ENCODE assay signal across 26 cellular contexts in genomic region chr3:126315916-126316514, GRCh38. TPM values are rescaled to one million over a fixed set of nuclear protein-coding genes. Genes with fewer than 3 reads are reported as not detected.
DNase-seq lines count a peak whose midpoint lies in the region; ATAC-seq lines count a peak whose summit lies in the region.
"Had no signal": no experiment of that assay in that cellular context is flagged by ENCODE, and none has a peak within 500 bp of the region (broad histone marks: within the 10 kb centered on the region; RNA-seq: fewer than 3 reads in every experiment).

No MANE protein-coding gene starts in this region.

- no peaks in the 10 kb centered on the region for H3K9me3 Mint-ChIP-seq in stimulated activated effector memory CD8-positive, alpha-beta T cell treated with anti-CD3 and anti-CD28 coated beads, Interleukin-12 subunit alpha, Interleukin-12 subunit beta, amount 100 ng/mL, for 72 hours
- H3K9me3 Mint-ChIP-seq: activated CD4-positive, alpha-beta T cell treated with anti-CD3 and anti-CD28 coated beads, Interleukin-2, amount 10 ng/mL, durations not matched to agents 24 days and 14 days; activated T-cell treated with anti-CD3 and anti-CD28 coated beads, Interleukin-2, amount 50 U/mL, for 4 hours had no signal

- H3K79me2 ChIP-seq in mesendoderm (ENCODE audit: control insufficient read depth, insufficient read depth, low read length), result no peaks in the 10 kb centered on the region

- no peak overlapping the region for H3K9ac ChIP-seq in mesenchymal stem cell (ENCODE audit: low read length)
- H3K9ac ChIP-seq in mesendoderm (ENCODE audit: low read length), result no peak overlapping the region

- no peak overlapping the region for H2BK12ac ChIP-seq in mesenchymal stem cell (ENCODE audit: low read length in 2 of 2)

- H3K23ac ChIP-seq in mesenchymal stem cell (ENCODE audit: low read length in 2 of 2) (no peak overlapping the region), mesendoderm (ENCODE audit: low read length) (no peak overlapping the region)

- no peaks in the 10 kb centered on the region for H3K4me1 Mint-ChIP-seq in stimulated activated effector memory CD8-positive, alpha-beta T cell treated with anti-CD3 and anti-CD28 coated beads, Interleukin-12 subunit alpha, Interleukin-12 subunit beta, amount 100 ng/mL, for 72 hours
- H3K4me1 Mint-ChIP-seq: activated CD4-positive, alpha-beta T cell treated with anti-CD3 and anti-CD28 coated beads, Interleukin-2, amount 10 ng/mL, durations not matched to agents 24 days and 14 days; CD4-positive, alpha-beta memory T cell had no signal

- no peak overlapping the region for H4K5ac ChIP-seq in mesendoderm (ENCODE audit: low read length)

- H2AK5ac ChIP-seq in mesenchymal stem cell (ENCODE audit: low read length, severe bottlenecking), result no peak overlapping the region
- H2AK5ac ChIP-seq in mesendoderm (ENCODE audit: low read length), result no peak overlapping the region

- no peak overlapping the region for H3K4me3 ChIP-seq in mesenchymal stem cell (ENCODE audit: insufficient read depth in 1 of 2, low read depth in 1 of 2, low read length in 2 of 2)
- H3K4me3 ChIP-seq in mesendoderm (ENCODE audit: low read length), result no peak overlapping the region
- H3K4me3 ChIP-seq: heart left ventricle, skin epidermis had no signal

- H3K14ac ChIP-seq in mesenchymal stem cell (ENCODE audit: low read length in 2 of 2), result no peak overlapping the region

- no peak overlapping the region for H3K4me3 Mint-ChIP-seq in stimulated activated effector memory CD8-positive, alpha-beta T cell treated with anti-CD3 and anti-CD28 coated beads, Interleukin-12 subunit alpha, Interleukin-12 subunit beta, amount 100 ng/mL, for 72 hours
- H3K4me3 Mint-ChIP-seq: activated CD4-positive, alpha-beta T cell treated with anti-CD3 and anti-CD28 coated beads, Interleukin-2, amount 10 ng/mL, durations not matched to agents 24 days and 14 days; activated T-cell treated with anti-CD3 and anti-CD28 coated beads, Interleukin-2, amount 50 U/mL, for 4 hours; brain; CD4-positive, alpha-beta memory T cell had no signal

- H3K27me3 ChIP-seq in mesenchymal stem cell (ENCODE audit: control insufficient read depth in 1 of 2, insufficient read depth in 1 of 2, low read length in 2 of 2) (peaks cover 5 to 8% of the 10 kb centered on the region in 2 experiments), mesendoderm (ENCODE audit: insufficient read depth, low read length, poor library complexity) (no peaks in the 10 kb centered on the region)
- H3K27me3 ChIP-seq: heart left ventricle had no signal

- H3K18ac ChIP-seq in mesenchymal stem cell (ENCODE audit: low read depth in 1 of 2, low read length in 2 of 2) (no peak overlapping the region), mesendoderm (ENCODE audit: low read length) (no peak overlapping the region)

- ATAC-seq in stimulated activated effector memory CD8-positive, alpha-beta T cell treated with anti-CD3 and anti-CD28 coated beads, Interleukin-12 subunit alpha, Interleukin-12 subunit beta, amount 100 ng/mL, for 72 hours, result peak; percentile 9
- ATAC-seq: activated T-cell treated with anti-CD3 and anti-CD28 coated beads, Interleukin-2, amount 50 U/mL, for 4 hours had no signal

- H4K8ac ChIP-seq in mesenchymal stem cell (ENCODE audit: low read length) (no peak overlapping the region), mesendoderm (ENCODE audit: low read depth, low read length) (no peak overlapping the region)

- peak overlapping the region; percentile 53 for H4K91ac ChIP-seq in mesenchymal stem cell (ENCODE audit: low read length)

- no peaks in the 10 kb centered on the region for H3K79me1 ChIP-seq in mesenchymal stem cell (replicated peaks; ENCODE audit: low read length, poor library complexity, severe bottlenecking)
- H3K79me1 ChIP-seq in mesendoderm (ENCODE audit: low read length), result no peaks in the 10 kb centered on the region

- no peaks in the 10 kb centered on the region for H3K36me3 Mint-ChIP-seq in stimulated activated effector memory CD8-positive, alpha-beta T cell treated with anti-CD3 and anti-CD28 coated beads, Interleukin-12 subunit alpha, Interleukin-12 subunit beta, amount 100 ng/mL, for 72 hours
- H3K36me3 Mint-ChIP-seq: brain; CD4-positive, alpha-beta memory T cell had no signal

- no peak overlapping the region for H3K56ac ChIP-seq in mesendoderm (ENCODE audit: low read length)

- no peak overlapping the region for H2BK120ac ChIP-seq in mesenchymal stem cell (ENCODE audit: low read depth, low read length)
- H2BK120ac ChIP-seq in mesendoderm (ENCODE audit: low read depth, low read length), result no peak overlapping the region

- no peak overlapping the region for H2AFZ ChIP-seq in mesenchymal stem cell (ENCODE audit: low read depth, low read length)

- WGBS in mesenchymal stem cell, result 83% methylated on average over 16 of the region's 16 CpGs
- WGBS in mesendoderm (ENCODE audit: extremely low coverage, insufficient coverage, low lambda C conversion rate), result no CpG with 5 or more reads among the region's 16 CpGs

- no peak overlapping the region for H3K4ac ChIP-seq in mesenchymal stem cell (ENCODE audit: low read depth in 1 of 2, low read length in 2 of 2)
- no peak overlapping the region for H3K4ac ChIP-seq in mesendoderm (ENCODE audit: low read depth, low read length)

- H3K27ac ChIP-seq in mesenchymal stem cell (ENCODE audit: low read length, poor library complexity, severe bottlenecking) (no peak overlapping the region), mesendoderm (ENCODE audit: low read depth, low read length) (no peak overlapping the region)
- H3K27ac ChIP-seq: epithelial cell of prostate, heart left ventricle, skin epidermis, WERI-Rb-1 had no signal

- no peak overlapping the region for H3K4me2 ChIP-seq in mesenchymal stem cell (ENCODE audit: low read length, poor library complexity, severe bottlenecking)
- H3K4me2 ChIP-seq in mesendoderm (ENCODE audit: low read length), result no peak overlapping the region

- H3K4me1 ChIP-seq in mesenchymal stem cell (ENCODE audit: control insufficient read depth, insufficient read depth, low read depth, low read length), result no peaks in the 10 kb centered on the region
- H3K4me1 ChIP-seq in mesendoderm (ENCODE audit: control insufficient read depth, low read depth, low read length), result no peaks in the 10 kb centered on the region
- H3K4me1 ChIP-seq: heart left ventricle had no signal

- peak; percentile 35 for DNase-seq in AG08396 (ENCODE audit: low spot score)
- peak; percentile 22 for DNase-seq in astrocyte of the hippocampus (ENCODE audit: low read depth, low spot score)
- no peak for DNase-seq in mesenchymal stem cell
- DNase-seq in stimulated activated effector memory CD8-positive, alpha-beta T cell treated with anti-CD3 and anti-CD28 coated beads, Interleukin-12 subunit alpha, Interleukin-12 subunit beta, amount 100 ng/mL, for 72 hours (ENCODE audit: low spot score in 2 of 2), result peak in 1 of 2 donors; percentile 18
- DNase-seq in mesendoderm, result no peak
- no peak for DNase-seq in occipital lobe (lab: John Stamatoyannopoulos, UW)
- DNase-seq in HUDEP-2 (lab: John Stamatoyannopoulos, UW; ENCODE audit: unreplicated experiment in 76 of 76), result no peak
- DNase-seq in NCI-H187 treated with DMSO at 0.1 percent for 48 hours (lab: John Stamatoyannopoulos, UW), result no peak
- DNase-seq: activated T-cell treated with anti-CD3 and anti-CD28 coated beads, Interleukin-2, amount 50 U/mL, for 4 hours; AML-193; CD4-positive, alpha-beta memory T cell; EL; foreskin fibroblast; NCI-H1092 treated with DMSO at 0.1 percent for 48 hours; NCI-H1930; NCI-H524; retina; SHP77 treated with DMSO at 0.1 percent for 48 hours; SW 1271; T1000; WERI-Rb-1 had no signal

- H3K36me3 ChIP-seq in mesenchymal stem cell (ENCODE audit: control insufficient read depth in 1 of 2, insufficient read depth in 2 of 2, low read depth in 1 of 2, low read length in 2 of 2) (no peaks in the 10 kb centered on the region), mesendoderm (ENCODE audit: control insufficient read depth, insufficient read depth, low read length) (no peaks in the 10 kb centered on the region)
- H3K36me3 ChIP-seq: heart left ventricle, WERI-Rb-1 had no signal

- no peaks in the 10 kb centered on the region for H3K9me3 ChIP-seq in mesenchymal stem cell (ENCODE audit: control insufficient read depth, low read length)

- H2BK15ac ChIP-seq in mesenchymal stem cell (ENCODE audit: low read depth, poor library complexity, severe bottlenecking) (no peak overlapping the region), mesendoderm (replicated peaks; ENCODE audit: low read depth) (no peak overlapping the region)

- H2BK5ac ChIP-seq in mesenchymal stem cell (ENCODE audit: low read depth, low read length, poor library complexity, severe bottlenecking), result no peak overlapping the region
- no peak overlapping the region for H2BK5ac ChIP-seq in mesendoderm (ENCODE audit: low read length)

- no peak overlapping the region for H3K27ac Mint-ChIP-seq in stimulated activated effector memory CD8-positive, alpha-beta T cell treated with anti-CD3 and anti-CD28 coated beads, Interleukin-12 subunit alpha, Interleukin-12 subunit beta, amount 100 ng/mL, for 72 hours
- H3K27ac Mint-ChIP-seq: activated CD4-positive, alpha-beta T cell treated with anti-CD3 and anti-CD28 coated beads, Interleukin-2, amount 10 ng/mL, durations not matched to agents 24 days and 14 days; CD4-positive, alpha-beta memory T cell had no signal

RNA-seq across cellular contexts. Expression of gene KLF15, which starts 41.2 kb away (rescaled TPM):
- polyA plus RNA-seq in mesenchymal stem cell (2013, experiment 1 of 2), result 0.84 TPM
- polyA plus RNA-seq in mesenchymal stem cell (2013, experiment 2 of 2), result 0.96 TPM
- 1.6 TPM for polyA plus RNA-seq in mesendoderm (2013, experiment 1 of 2)
- polyA plus RNA-seq in mesendoderm (2013, experiment 2 of 2), result 1.6 TPM
- total RNA-seq in occipital lobe, result 2.8 TPM
- polyA plus RNA-seq: CD4-positive, alpha-beta memory T cell had no signal

Comparison
In these comparisons a context has a peak if more than half of its experiments do, and no peak if none do; other contexts are left out.
1. DNase-seq: peak in AG08396 (single experiment) and astrocyte of the hippocampus (single experiment); none in mesenchymal stem cell (single experiment), mesendoderm (single experiment), occipital lobe (single experiment), HUDEP-2 (0 of 76) and NCI-H187 treated with DMSO at 0.1 percent for 48 hours (single experiment).